9 cellular contexts compared by ENCODE assay signal in genomic region chr3:189355481-189356201, GRCh38.
DNase-seq lines count a peak whose midpoint lies in the region; ATAC-seq, FAIRE-seq and TF ChIP-seq lines count a peak whose summit lies in the region.
"Had no signal": no experiment of that assay in that cellular context is flagged by ENCODE, and none has a peak within 500 bp of the region (broad histone marks: within the 10 kb centered on the region; RNA-seq: fewer than 3 reads in every experiment).

No MANE protein-coding gene starts in this region.

- H3K27me3 ChIP-seq in colonic mucosa (no peaks in the 10 kb centered on the region), osteoblast (ENCODE audit: insufficient read depth, low read length) (no peaks in the 10 kb centered on the region)

- H3K9ac ChIP-seq in SK-N-MC (ENCODE audit: insufficient read length) (peak overlapping the region; percentile 61), colonic mucosa (ENCODE audit: low read depth in 2 of 2, low read length in 2 of 2) (peak overlapping the region in 1 of 2 donors; percentile 58)

- no peaks in the 10 kb centered on the region for H3K79me2 ChIP-seq in osteoblast (ENCODE audit: insufficient read depth, low read length)

- H3K36me3 ChIP-seq in SK-N-MC (ENCODE audit: insufficient read depth, low read length) (no peaks in the 10 kb centered on the region), colonic mucosa (no peaks in the 10 kb centered on the region), osteoblast (ENCODE audit: insufficient read depth, low read length) (no peaks in the 10 kb centered on the region)

- peak overlapping the region; percentile 65 for H2AFZ ChIP-seq in osteoblast (ENCODE audit: low read length)

- H3K4me2 ChIP-seq in osteoblast (ENCODE audit: insufficient read depth, low read length): peak overlapping the region; percentile 40

- no peaks in the 10 kb centered on the region for H3K9me3 ChIP-seq in SK-N-MC (ENCODE audit: low read depth, low read length)
- no peaks in the 10 kb centered on the region for H3K9me3 ChIP-seq in colonic mucosa
- H3K9me3 ChIP-seq in osteoblast (ENCODE audit: low read depth, low read length): no peaks in the 10 kb centered on the region

- DNase-seq in GM18507 (ENCODE audit: extremely low spot score, insufficient read length, low read depth): no peak
- no peak for DNase-seq in SK-N-MC (ENCODE audit: low read depth, low spot score)
- peak; percentile 40 for DNase-seq in colonic mucosa
- peak; percentile 73 for DNase-seq in osteoblast (ENCODE audit: insufficient read length, low spot score, missing footprints)
- no peak for DNase-seq in DMS153 (lab: John Stamatoyannopoulos, UW)
- DNase-seq in NCI-H2227 treated with DMSO at 0.1 percent for 48 hours (lab: John Stamatoyannopoulos, UW): no peak

- intact Hi-C loops in colonic mucosa (cut with DNase I): no loop called here

- H3K4me3 ChIP-seq in SK-N-MC: peak overlapping the region; percentile 53
- H3K4me3 ChIP-seq in colonic mucosa: no peak overlapping the region
- H3K4me3 ChIP-seq in osteoblast (ENCODE audit: insufficient read depth, low read length): no peak overlapping the region

- H4K20me1 ChIP-seq in osteoblast (ENCODE audit: insufficient read depth, low read length): no peaks in the 10 kb centered on the region

- ATAC-seq in GM19324 (IDR thresholded peaks at IDR 0.05; ENCODE audit: low FRiP score, unreplicated experiment): no peak
- ATAC-seq in HG02981 (IDR thresholded peaks at IDR 0.05; ENCODE audit: unreplicated experiment): no peak

- H3K27ac ChIP-seq in SK-N-MC: peak overlapping the region; percentile 92
- peak overlapping the region; percentile 81 for H3K27ac ChIP-seq in colonic mucosa
- peak overlapping the region; percentile 58 for H3K27ac ChIP-seq in osteoblast (ENCODE audit: low read depth, low read length)

- no peak for TF ChIP-seq CTCF in colonic mucosa (IDR thresholded peaks at IDR 0.05)
- TF ChIP-seq CTCF in osteoblast (IDR thresholded peaks at IDR 0.05; ENCODE audit: extremely low read depth, low read depth, low read length): no peak

- H3K4me1 ChIP-seq in colonic mucosa (peaks cover 15% of the 10 kb centered on the region), osteoblast (ENCODE audit: insufficient read depth, low read length) (peaks cover 23% of the 10 kb centered on the region)

- peak; percentile 12 for FAIRE-seq in GM18507 (lab: Jason Lieb, UNC)
- FAIRE-seq: islet of Langerhans had no signal

Comparison
In these comparisons a context has a peak if more than half of its experiments do, and no peak if none do; other contexts are left out.
1. DNase-seq: peak in colonic mucosa (single experiment) and osteoblast (single experiment); none in GM18507 (single experiment), SK-N-MC (single experiment), DMS153 (single experiment) and NCI-H2227 treated with DMSO at 0.1 percent for 48 hours (single experiment).
2. Peak in every context shown above with its lines, with median percentiles within 50 percentile points of each other: H3K27ac ChIP-seq.